ENCODE assay signal across 7 cellular contexts in the genomic region with DNA sequence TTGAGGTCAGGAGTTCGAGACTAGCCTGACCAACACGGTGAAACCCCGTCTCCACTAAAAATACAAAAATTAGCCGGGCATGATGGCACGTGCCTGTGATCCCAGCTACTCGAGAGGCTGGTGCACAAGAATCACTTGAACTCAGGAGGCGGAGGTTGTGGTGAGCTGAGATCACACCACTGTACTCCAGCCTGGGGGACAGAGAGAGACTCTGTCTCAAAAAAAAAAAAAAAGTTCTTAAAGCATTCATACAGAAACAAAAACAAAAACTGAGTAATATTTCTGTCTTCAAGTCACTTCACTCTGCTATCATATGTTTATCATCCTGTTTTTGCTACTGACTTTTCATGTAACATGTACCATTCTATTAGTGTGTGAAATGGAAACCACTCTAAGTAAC.
ATAC-seq lines count a peak whose summit lies in the region.

No MANE protein-coding gene starts in this region.

- ATAC-seq in GM18858 (IDR thresholded peaks at IDR 0.05; ENCODE audit: unreplicated experiment) (peak; percentile 40), GM19324 (IDR thresholded peaks at IDR 0.05; ENCODE audit: low FRiP score, unreplicated experiment) (peak; percentile 62), GM21381 (IDR thresholded peaks at IDR 0.05; ENCODE audit: unreplicated experiment) (peak; percentile 43), HG02610 (IDR thresholded peaks at IDR 0.05; ENCODE audit: unreplicated experiment) (peak; percentile 66), HG02938 (IDR thresholded peaks at IDR 0.05; ENCODE audit: unreplicated experiment) (peak; percentile 57), HG03139 (IDR thresholded peaks at IDR 0.05; ENCODE audit: unreplicated experiment) (peak; percentile 27), HG03460 (IDR thresholded peaks at IDR 0.05; ENCODE audit: unreplicated experiment) (peak; percentile 47)

Comparison
In these comparisons a context has a peak if more than half of its experiments do, and no peak if none do; other contexts are left out.
1. Peak in every context shown above with its lines: ATAC-seq.